ENCODE assay signal across 3 cellular contexts in genomic region chr15:65344909-65345275, GRCh38.
TF ChIP-seq lines count a peak whose summit lies in the region.

No MANE protein-coding gene starts in this region.

TF ChIP-seq in SK-N-SH, 30 proteins besides CTCF, POLR2A, EP300 and RAD21:
- no peak for TF ChIP-seq FOXM1 (IDR thresholded peaks at IDR 0.05; ENCODE audit: low read depth)
- no peak for TF ChIP-seq TEAD4 (IDR thresholded peaks at IDR 0.05; ENCODE audit: borderline replicate concordance, insufficient read depth)
- TF ChIP-seq YY1 (IDR thresholded peaks at IDR 0.05; ENCODE audit: low read depth) = no peak
- no peak for TF ChIP-seq FOSL2 (IDR thresholded peaks at IDR 0.05; ENCODE audit: borderline replicate concordance, low read depth)
- TF ChIP-seq JUND (IDR thresholded peaks at IDR 0.05) = no peak
TF ChIP-seq in SK-N-SH: peak in this region for 0.

TF ChIP-seq in SK-N-SH treated with all-trans-retinoic acid at 6 μM for 48 hours, 23 proteins besides CTCF, POLR2A, EP300 and RAD21:
- TF ChIP-seq, protein P1, sequence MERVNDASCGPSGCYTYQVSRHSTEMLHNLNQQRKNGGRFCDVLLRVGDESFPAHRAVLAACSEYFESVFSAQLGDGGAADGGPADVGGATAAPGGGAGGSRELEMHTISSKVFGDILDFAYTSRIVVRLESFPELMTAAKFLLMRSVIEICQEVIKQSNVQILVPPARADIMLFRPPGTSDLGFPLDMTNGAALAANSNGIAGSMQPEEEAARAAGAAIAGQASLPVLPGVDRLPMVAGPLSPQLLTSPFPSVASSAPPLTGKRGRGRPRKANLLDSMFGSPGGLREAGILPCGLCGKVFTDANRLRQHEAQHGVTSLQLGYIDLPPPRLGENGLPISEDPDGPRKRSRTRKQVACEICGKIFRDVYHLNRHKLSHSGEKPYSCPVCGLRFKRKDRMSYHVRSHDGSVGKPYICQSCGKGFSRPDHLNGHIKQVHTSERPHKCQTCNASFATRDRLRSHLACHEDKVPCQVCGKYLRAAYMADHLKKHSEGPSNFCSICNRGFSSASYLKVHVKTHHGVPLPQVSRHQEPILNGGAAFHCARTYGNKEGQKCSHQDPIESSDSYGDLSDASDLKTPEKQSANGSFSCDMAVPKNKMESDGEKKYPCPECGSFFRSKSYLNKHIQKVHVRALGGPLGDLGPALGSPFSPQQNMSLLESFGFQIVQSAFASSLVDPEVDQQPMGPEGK (CRISPR knock-in tag; IDR thresholded peaks at IDR 0.05; ENCODE audit: borderline replicate concordance) = no peak
- TF ChIP-seq TOX (CRISPR knock-in tag; IDR thresholded peaks at IDR 0.05; ENCODE audit: borderline replicate concordance) = no peak
- no peak for TF ChIP-seq ZC3H10 (CRISPR knock-in tag; IDR thresholded peaks at IDR 0.05)
- no peak for TF ChIP-seq CSRNP3 (CRISPR knock-in tag; IDR thresholded peaks at IDR 0.05)
- TF ChIP-seq ZNF70 (CRISPR knock-in tag; IDR thresholded peaks at IDR 0.05) = no peak
- no peak for TF ChIP-seq ESRRG (CRISPR knock-in tag; IDR thresholded peaks at IDR 0.05)
- no peak for TF ChIP-seq GLIS3 (CRISPR knock-in tag; IDR thresholded peaks at IDR 0.05)
- no peak for TF ChIP-seq RARB (CRISPR knock-in tag; IDR thresholded peaks at IDR 0.05)
- no peak for TF ChIP-seq ISL1 (CRISPR knock-in tag; IDR thresholded peaks at IDR 0.05)
- no peak for TF ChIP-seq ARNTL (CRISPR knock-in tag; IDR thresholded peaks at IDR 0.05; ENCODE audit: borderline replicate concordance, low read depth)
- no peak for TF ChIP-seq ZFP3 (CRISPR knock-in tag; IDR thresholded peaks at IDR 0.05)

TF ChIP-seq in H1, 55 proteins besides CTCF, POLR2A, EP300 and RAD21:
- TF ChIP-seq SIN3A (conservative IDR thresholded peaks at IDR 0.05 in 1 of 2, IDR thresholded peaks at IDR 0.05 in 1 of 2; ENCODE audit: low read depth in 1 of 2, low read length in 2 of 2) (no peak), BCL11A (IDR thresholded peaks at IDR 0.05; ENCODE audit: low read depth in 2 of 2, low read length in 2 of 2) (no peak), SAP30 (IDR thresholded peaks at IDR 0.05; ENCODE audit: insufficient read depth, insufficient replicate concordance, low read length) (no peak), TBP (IDR thresholded peaks at IDR 0.05; ENCODE audit: low read depth, low read length) (no peak), POU5F1 (IDR thresholded peaks at IDR 0.05; ENCODE audit: low read depth, low read length) (no peak), RXRA (IDR thresholded peaks at IDR 0.05; ENCODE audit: insufficient read depth, low read depth, low read length) (no peak), TAF1 (IDR thresholded peaks at IDR 0.05; ENCODE audit: low read depth, low read length) (no peak), USF2 (IDR thresholded peaks at IDR 0.05; ENCODE audit: low read length) (no peak)
